Comparison of ENCODE assay signal across 13 cellular contexts in genomic region chr22:46596819-46597218, GRCh38. TPM values are rescaled to one million over a fixed set of nuclear protein-coding genes. Genes with fewer than 3 reads are reported as not detected.
DNase-seq lines count a peak whose midpoint lies in the region; ATAC-seq and TF ChIP-seq lines count a peak whose summit lies in the region.
"Had no signal": no experiment of that assay in that cellular context is flagged by ENCODE, and none has a peak within 500 bp of the region (broad histone marks: within the 10 kb centered on the region; RNA-seq: fewer than 3 reads in every experiment).

No MANE protein-coding gene starts in this region.

- H3K9ac ChIP-seq in colonic mucosa (ENCODE audit: low read depth in 2 of 2, low read length in 2 of 2), result peak overlapping the region in 1 of 2 donors; percentile 42
- H3K9ac ChIP-seq in parathyroid adenoma, result no peak overlapping the region

- H3K4me1 ChIP-seq in colonic mucosa (peaks cover 13% of the 10 kb centered on the region), parathyroid adenoma (peaks cover 7% of the 10 kb centered on the region)

- peak overlapping the region; percentile 4 for H3K4me2 ChIP-seq in parathyroid adenoma (ENCODE audit: low read length)

- DNase-seq in DMS153 treated with DMSO at 0.1 percent for 48 hours (lab: John Stamatoyannopoulos, UW; ENCODE audit: unreplicated experiment), result peak; percentile 79
- DNase-seq in NCI-H146 treated with DMSO at 0.1 percent for 48 hours (lab: John Stamatoyannopoulos, UW; ENCODE audit: unreplicated experiment), result peak; percentile 34
- peak; percentile 95 for DNase-seq in colonic mucosa
- DNase-seq in GM13977 (ENCODE audit: low spot score), result no peak
- DNase-seq: activated CD4-positive, CD25-positive, alpha-beta regulatory T cell; activated effector memory CD4-positive, alpha-beta T cell treated with anti-CD3 and anti-CD28 coated beads, Interleukin-2, amount 50 U/mL, for 16 hours; head of caudate nucleus; KG1; naive thymus-derived CD4-positive, alpha-beta T cell had no signal

- no peaks in the 10 kb centered on the region for H3K79me2 ChIP-seq in parathyroid adenoma

- peak overlapping the region; percentile 69 for H3K27ac ChIP-seq in colonic mucosa
- H3K27ac ChIP-seq in parathyroid adenoma, result peak overlapping the region; percentile 54

- H3K4me3 ChIP-seq in colonic mucosa (no peak overlapping the region), parathyroid adenoma (ENCODE audit: low read depth, low read length) (no peak overlapping the region)

- H3K9me3 ChIP-seq in colonic mucosa (no peaks in the 10 kb centered on the region), parathyroid adenoma (ENCODE audit: control insufficient read depth, low read length) (no peaks in the 10 kb centered on the region)

- H2AFZ ChIP-seq in parathyroid adenoma, result no peak overlapping the region

- intact Hi-C loops in colonic mucosa (cut with DNase I), result no loop called here

- in situ Hi-C loops in GM13977 (cut with MboI; ENCODE audit: low pct_unique_long_range_greater_than_20kb, low sequenced_read_pairs, unreplicated experiment), result no loop called here

- no peak for ATAC-seq in GM21786 (IDR thresholded peaks at IDR 0.05; ENCODE audit: unreplicated experiment)
- no peak for ATAC-seq in HG02852 (IDR thresholded peaks at IDR 0.05; ENCODE audit: unreplicated experiment)
- no peak for ATAC-seq in GM19397 (IDR thresholded peaks at IDR 0.05; ENCODE audit: unreplicated experiment)
- ATAC-seq: naive thymus-derived CD4-positive, alpha-beta T cell had no signal

- H3K27me3 ChIP-seq in colonic mucosa (no peaks in the 10 kb centered on the region), parathyroid adenoma (ENCODE audit: control insufficient read depth, insufficient read depth, low read length) (no peaks in the 10 kb centered on the region)

- peak; percentile 31 for TF ChIP-seq CTCF in colonic mucosa (IDR thresholded peaks at IDR 0.05)
- peak; percentile 15 for TF ChIP-seq CTCF in parathyroid adenoma (IDR thresholded peaks at IDR 0.05)
- TF ChIP-seq CTCF in GM13977 (IDR thresholded peaks at IDR 0.05; ENCODE audit: extremely low read depth, insufficient read depth, missing control alignments), result no peak

- no peaks in the 10 kb centered on the region for H3K36me3 ChIP-seq in colonic mucosa
- H3K36me3 ChIP-seq in parathyroid adenoma (ENCODE audit: control insufficient read depth, insufficient read depth, low read length), result no peaks in the 10 kb centered on the region

RNA-seq across cellular contexts. Expression of gene GRAMD4, which starts 23.4 kb away (rescaled TPM):
- total RNA-seq in colonic mucosa, result 100 to 1,000 TPM; 118 to 141 TPM

RNA-seq across cellular contexts. Expression of gene CELSR1, which starts 59.4 kb away (rescaled TPM):
- total RNA-seq in colonic mucosa, result 1 to 10 TPM; 2.7 to 7.8 TPM
